ENCODE assay signal across 8 cellular contexts in genomic region chr16:83809092-83809491, GRCh38. TPM values are rescaled to one million over a fixed set of nuclear protein-coding genes. Genes with fewer than 3 reads are reported as not detected.
DNase-seq lines count a peak whose midpoint lies in the region; ATAC-seq lines count a peak whose summit lies in the region.
"Had no signal": no experiment of that assay in that cellular context is flagged by ENCODE, and none has a peak within 500 bp of the region (broad histone marks: within the 10 kb centered on the region; RNA-seq: fewer than 3 reads in every experiment).

No MANE protein-coding gene starts in this region.

- H3K27me3 Mint-ChIP-seq in activated T-helper 17 cell treated with anti-CD3 and anti-CD28 coated beads, Interleukin-2, amount 50 U/mL, for 72 hours = no peaks in the 10 kb centered on the region
- peaks cover 3 to 5% (median 3%) of the 10 kb centered on the region in 3 donors for H3K27me3 Mint-ChIP-seq in immature natural killer cell (ENCODE audit: low read depth in 3 of 3)
- no peaks in the 10 kb centered on the region for H3K27me3 Mint-ChIP-seq in stimulated activated memory B cell treated with anti-CD40 and anti-IgM and Interleukin-4, amounts not matched to agents 10 μg/mL and 1 μg/mL and 100 μg/mL, for 72 hours

- no peak overlapping the region for H3K27ac ChIP-seq in HUES48 (ENCODE audit: low read depth, low read length)

- peak overlapping the region; percentile 76 for H3K4me3 ChIP-seq in HUES48 (ENCODE audit: low read depth, low read length)

- DNase-seq in immature natural killer cell (no peak), AG08396 (ENCODE audit: low spot score) (no peak), NCI-H510A treated with DMSO at 0.1 percent for 48 hours (lab: John Stamatoyannopoulos, UW) (no peak)
- DNase-seq: foreskin melanocyte had no signal

- H3K27ac Mint-ChIP-seq in activated T-helper 17 cell treated with anti-CD3 and anti-CD28 coated beads, Interleukin-2, amount 50 U/mL, for 72 hours = peak overlapping the region; percentile 95
- H3K27ac Mint-ChIP-seq in immature natural killer cell = peak overlapping the region in 5 of 6 donors; percentile 84 to 93 (median 87)
- H3K27ac Mint-ChIP-seq in stimulated activated memory B cell treated with anti-CD40 and anti-IgM and Interleukin-4, amounts not matched to agents 10 μg/mL and 1 μg/mL and 100 μg/mL, for 72 hours = peak overlapping the region; percentile 95

- peaks cover 53% of the 10 kb centered on the region for H3K36me3 Mint-ChIP-seq in activated T-helper 17 cell treated with anti-CD3 and anti-CD28 coated beads, Interleukin-2, amount 50 U/mL, for 72 hours (ENCODE audit: low read depth)
- H3K36me3 Mint-ChIP-seq in immature natural killer cell = peaks cover 0 to 24% (median 12%) of the 10 kb centered on the region in 3 donors
- H3K36me3 Mint-ChIP-seq in stimulated activated memory B cell treated with anti-CD40 and anti-IgM and Interleukin-4, amounts not matched to agents 10 μg/mL and 1 μg/mL and 100 μg/mL, for 72 hours = peaks cover 20% of the 10 kb centered on the region

- peak overlapping the region; percentile 98 for H3K4me3 Mint-ChIP-seq in activated T-helper 17 cell treated with anti-CD3 and anti-CD28 coated beads, Interleukin-2, amount 50 U/mL, for 72 hours
- peak overlapping the region; percentile 93 to 97 (median 95) for H3K4me3 Mint-ChIP-seq in immature natural killer cell
- H3K4me3 Mint-ChIP-seq in stimulated activated memory B cell treated with anti-CD40 and anti-IgM and Interleukin-4, amounts not matched to agents 10 μg/mL and 1 μg/mL and 100 μg/mL, for 72 hours = peak overlapping the region; percentile 96

- no peaks in the 10 kb centered on the region for H3K9me3 ChIP-seq in HUES48 (ENCODE audit: control insufficient read depth, insufficient read depth, low read length)

- H3K4me1 ChIP-seq in HUES48 (ENCODE audit: control insufficient read depth, insufficient read depth, low read length) = peaks cover 23% of the 10 kb centered on the region

- no peak overlapping the region for H3K9ac ChIP-seq in HUES48 (ENCODE audit: low read depth, low read length)

- peaks cover 31% of the 10 kb centered on the region for H3K36me3 ChIP-seq in HUES48 (ENCODE audit: control insufficient read depth, insufficient read depth, low read length)

- ATAC-seq in activated T-helper 17 cell treated with anti-CD3 and anti-CD28 coated beads, Interleukin-2, amount 50 U/mL, for 72 hours (replicated peaks) = no peak
- no peak for ATAC-seq in stimulated activated memory B cell treated with anti-CD40 and anti-IgM and Interleukin-4, amounts not matched to agents 10 μg/mL and 1 μg/mL and 100 μg/mL, for 72 hours
- no peak for ATAC-seq in HG03460 (IDR thresholded peaks at IDR 0.05; ENCODE audit: unreplicated experiment)

- H3K9me3 Mint-ChIP-seq in activated T-helper 17 cell treated with anti-CD3 and anti-CD28 coated beads, Interleukin-2, amount 50 U/mL, for 72 hours = no peaks in the 10 kb centered on the region
- no peaks in the 10 kb centered on the region for H3K9me3 Mint-ChIP-seq in immature natural killer cell
- H3K9me3 Mint-ChIP-seq in stimulated activated memory B cell treated with anti-CD40 and anti-IgM and Interleukin-4, amounts not matched to agents 10 μg/mL and 1 μg/mL and 100 μg/mL, for 72 hours = peaks cover 6% of the 10 kb centered on the region

- no peaks in the 10 kb centered on the region for H3K27me3 ChIP-seq in HUES48 (ENCODE audit: control insufficient read depth, insufficient read depth, low read length)

- peaks cover 11% of the 10 kb centered on the region for H3K4me1 Mint-ChIP-seq in activated T-helper 17 cell treated with anti-CD3 and anti-CD28 coated beads, Interleukin-2, amount 50 U/mL, for 72 hours
- peaks cover 32 to 56% of the 10 kb centered on the region in 2 donors for H3K4me1 Mint-ChIP-seq in immature natural killer cell
- peaks cover 63% of the 10 kb centered on the region for H3K4me1 Mint-ChIP-seq in stimulated activated memory B cell treated with anti-CD40 and anti-IgM and Interleukin-4, amounts not matched to agents 10 μg/mL and 1 μg/mL and 100 μg/mL, for 72 hours

RNA-seq across cellular contexts. Expression of gene HSBP1, which starts 1.3 kb away (rescaled TPM):
- total RNA-seq in activated T-helper 17 cell treated with anti-CD3 and anti-CD28 coated beads, Interleukin-2, amount 50 U/mL, for 72 hours = 10 to 100 TPM; 47.9 to 75.3 TPM
- polyA plus RNA-seq in immature natural killer cell = 10 to 100 TPM; 32.2 to 43.2 (median 35.6) TPM
